ENCODE assay signal across 20 cellular contexts in genomic region chr4:164526916-164527315, GRCh38.
"Had no signal": no experiment of that assay in that cellular context is flagged by ENCODE, and none has a peak within 500 bp of the region (broad histone marks: within the 10 kb centered on the region; RNA-seq: fewer than 3 reads in every experiment).

No MANE protein-coding gene starts in this region.

- H3K36me3 ChIP-seq: heart left ventricle, spleen, tibial artery, upper lobe of left lung, uterus had no signal

- H3K27ac ChIP-seq: heart left ventricle, spleen, tibial artery, upper lobe of left lung, uterus had no signal

- DNase-seq: effector memory CD8-positive, alpha-beta T cell; foreskin melanocyte; heart left ventricle; hippocampal formation; kidney glomerular epithelial cell; mesendoderm; naive B cell; posterior cingulate gyrus; spleen; stimulated activated CD4-positive, alpha-beta T cell treated with anti-CD3 and anti-CD28 coated beads, Interleukin-15, amount 100 ng/mL, for 24 hours; stimulated activated CD4-positive, alpha-beta T cell treated with anti-CD3 and anti-CD28 coated beads, Interleukin-1b, Interleukin-23, amount 100 ng/mL, for 48 hours; stimulated activated CD4-positive, alpha-beta T cell treated with anti-CD3 and anti-CD28 coated beads, Interleukin-4, amount 100 ng/mL, for 24 hours; tibial artery; upper lobe of left lung; uterus had no signal

- H3K27me3 ChIP-seq: heart left ventricle, spleen, tibial artery, upper lobe of left lung, uterus had no signal

- H3K36me3 Mint-ChIP-seq: naive B cell; stimulated activated memory B cell treated with anti-CD40 and anti-IgM and Interleukin-4, amounts not matched to agents 10 μg/mL and 1 μg/mL and 100 μg/mL, for 72 hours had no signal

- H3K27ac Mint-ChIP-seq: dendritic cell treated with granulocyte-macrophage colony-stimulating factor and Interleukin-4, amounts not matched to agents 40 ng/mL and 50 ng/mL, for 4 days; effector memory CD8-positive, alpha-beta T cell; naive B cell; nephron; stimulated activated memory B cell treated with anti-CD40 and anti-IgM and Interleukin-4, amounts not matched to agents 10 μg/mL and 1 μg/mL and 100 μg/mL, for 72 hours; stimulated activated naive CD8-positive, alpha-beta T cell treated with anti-CD3 and anti-CD28 coated beads, Interleukin-15, Interleukin-2, amounts not matched to agents 100 ng/mL and 50 ng/mL, for 24 hours had no signal

- H3K9me3 Mint-ChIP-seq: dendritic cell treated with granulocyte-macrophage colony-stimulating factor and Interleukin-4, amounts not matched to agents 40 ng/mL and 50 ng/mL, for 4 days; nephron had no signal

- H3K4me3 Mint-ChIP-seq: dendritic cell treated with granulocyte-macrophage colony-stimulating factor and Interleukin-4, amounts not matched to agents 40 ng/mL and 50 ng/mL, for 4 days; effector memory CD8-positive, alpha-beta T cell; naive B cell; nephron; stimulated activated memory B cell treated with anti-CD40 and anti-IgM and Interleukin-4, amounts not matched to agents 10 μg/mL and 1 μg/mL and 100 μg/mL, for 72 hours; stimulated activated naive CD8-positive, alpha-beta T cell treated with anti-CD3 and anti-CD28 coated beads, Interleukin-15, Interleukin-2, amounts not matched to agents 100 ng/mL and 50 ng/mL, for 24 hours had no signal

- H3K4me3 ChIP-seq: heart left ventricle, spleen, tibial artery, upper lobe of left lung, uterus had no signal

- H3K4me1 ChIP-seq: heart left ventricle, spleen, tibial artery, upper lobe of left lung, uterus had no signal

- H3K4me1 Mint-ChIP-seq: naive B cell; nephron; stimulated activated memory B cell treated with anti-CD40 and anti-IgM and Interleukin-4, amounts not matched to agents 10 μg/mL and 1 μg/mL and 100 μg/mL, for 72 hours had no signal

- ATAC-seq: effector memory CD8-positive, alpha-beta T cell; heart left ventricle; sciatic nerve; stimulated activated memory B cell treated with anti-CD40 and anti-IgM and Interleukin-4, amounts not matched to agents 10 μg/mL and 1 μg/mL and 100 μg/mL, for 72 hours had no signal

- H3K9me3 ChIP-seq: tibial artery, upper lobe of left lung, uterus had no signal

- H3K27me3 Mint-ChIP-seq: dendritic cell treated with granulocyte-macrophage colony-stimulating factor and Interleukin-4, amounts not matched to agents 40 ng/mL and 50 ng/mL, for 4 days; effector memory CD8-positive, alpha-beta T cell; naive B cell; stimulated activated memory B cell treated with anti-CD40 and anti-IgM and Interleukin-4, amounts not matched to agents 10 μg/mL and 1 μg/mL and 100 μg/mL, for 72 hours; stimulated activated naive CD8-positive, alpha-beta T cell treated with anti-CD3 and anti-CD28 coated beads, Interleukin-15, Interleukin-2, amounts not matched to agents 100 ng/mL and 50 ng/mL, for 24 hours had no signal
